In genomic region chr3:194090178-194090555, GRCh38 we compare ENCODE assay signal across 8 cellular contexts. TPM values are rescaled to one million over a fixed set of nuclear protein-coding genes. Genes with fewer than 3 reads are reported as not detected.
A peak's percentile ranks its signal among the peaks of the same experiment; 100 is the strongest.
DNase-seq lines count a peak whose midpoint lies in the region; ATAC-seq, FAIRE-seq and TF ChIP-seq lines count a peak whose summit lies in the region.
"Not testable (repeated sequence)": the region's sequence is repeated elsewhere in the genome, so short reads cannot be mapped to it uniquely, and the experiment has no call there.

No MANE protein-coding gene starts in this region.

- not testable (repeated sequence) for H3K56ac ChIP-seq in mesendoderm (ENCODE audit: low read length)

- not testable (repeated sequence) for H2BK120ac ChIP-seq in mesendoderm (ENCODE audit: low read depth, low read length)

- CTCF ChIA-PET in A549 (lab: Yijun Ruan, JAX) (interaction anchor here (0.6 to 1.7 kb wide), 4 partner anchors 13 to 359 kb away, joined by 3 to 7 read pairs (median 4); no protein-coding TSS in a partner anchor), MCF 10A (lab: Yijun Ruan, JAX) (interaction anchor here (1.0 to 2.2 kb wide), 3 partner anchors 19 to 309 kb away, joined by 4 to 5 read pairs (median 5); no protein-coding TSS in a partner anchor)

- peak overlapping the region; percentile 83 to 91 for H3K27ac ChIP-seq in A549
- H3K27ac ChIP-seq in HUES64 (ENCODE audit: low read depth, low read length): 0 out of 2 replicates have a peak overlapping the region, but pooled peaks have one; percentile 50
- peak overlapping the region; percentile 70 for H3K27ac ChIP-seq in SJSA1
- H3K27ac ChIP-seq in esophagus muscularis mucosa (replicated peaks in 1 of 4): peak overlapping the region; percentile 47 to 66 (median 60)
- peak overlapping the region; percentile 73 for H3K27ac ChIP-seq in mesendoderm (ENCODE audit: low read depth, low read length)
- peak overlapping the region; percentile 92 for H3K27ac ChIP-seq in smooth muscle cell (ENCODE audit: low read depth)

- not testable (repeated sequence) for H3K23ac ChIP-seq in mesendoderm (ENCODE audit: low read length)

- H4K20me1 ChIP-seq in smooth muscle cell (ENCODE audit: low read depth): not testable (repeated sequence)

- not testable (repeated sequence) for TF ChIP-seq EP300 in A549 (IDR thresholded peaks at IDR 0.05); esophagus muscularis mucosa (IDR thresholded peaks at IDR 0.05)

- H3K79me1 ChIP-seq in mesendoderm (ENCODE audit: low read length): not testable (repeated sequence)

- H3K4ac ChIP-seq in mesendoderm (ENCODE audit: low read depth, low read length): not testable (repeated sequence)

- POLR2A ChIA-PET in A549 (lab: Yijun Ruan, JAX) (interaction anchor here (1.5 kb wide), 2 partner anchors 44 to 87 kb away, joined by 7 to 17 read pairs; no protein-coding TSS in a partner anchor), MCF 10A (lab: Yijun Ruan, JAX) (interaction anchor here (0.8 to 4.7 kb wide), 15 partner anchors 19 to 564 kb away, joined by 3 to 120 read pairs (median 10); partner anchors contain the start of gene HES1)

- H3K4me2 ChIP-seq in A549 (peak overlapping the region; percentile 63), smooth muscle cell (peak overlapping the region; percentile 82)
- not testable (repeated sequence) for H3K4me2 ChIP-seq in mesendoderm (ENCODE audit: low read length)

- H3K9me3 Mint-ChIP-seq in MCF 10A (ENCODE audit: unreplicated experiment): not testable (repeated sequence)

- H3K36me3 ChIP-seq in ES-I3 (ENCODE audit: insufficient read depth, low read length); HUES64 (ENCODE audit: insufficient read depth, low read length); SJSA1; esophagus muscularis mucosa; mesendoderm (ENCODE audit: control insufficient read depth, insufficient read depth, low read length); smooth muscle cell (ENCODE audit: low read depth): not testable (repeated sequence)

- peaks cover 22% of the 10 kb centered on the region for H3F3A ChIP-seq in smooth muscle cell (ENCODE audit: low read depth)

- H3K4me1 Mint-ChIP-seq in MCF 10A (ENCODE audit: insufficient read depth, unreplicated experiment): peaks cover 25% of the 10 kb centered on the region

- H3K4me1 ChIP-seq in A549 (peaks cover 41% of the 10 kb centered on the region), ES-I3 (ENCODE audit: insufficient read depth, low read length) (peaks cover 46% of the 10 kb centered on the region), HUES64 (ENCODE audit: insufficient read depth, low read length) (peaks cover 33% of the 10 kb centered on the region), SJSA1 (replicated peaks) (peaks cover 57% of the 10 kb centered on the region), esophagus muscularis mucosa (peaks cover 11 to 38% (median 30%) of the 10 kb centered on the region in 4 donors), mesendoderm (ENCODE audit: control insufficient read depth, low read depth, low read length) (peaks cover 11% of the 10 kb centered on the region), smooth muscle cell (ENCODE audit: low read depth) (peaks cover 57% of the 10 kb centered on the region)

- ATAC-seq in A549: not testable (repeated sequence)

- TF ChIP-seq CTCF in A549 (IDR thresholded peaks at IDR 0.05); MCF 10A (IDR thresholded peaks at IDR 0.05; ENCODE audit: unreplicated experiment); esophagus muscularis mucosa (IDR thresholded peaks at IDR 0.05); smooth muscle cell (IDR thresholded peaks at IDR 0.05; ENCODE audit: borderline replicate concordance, insufficient read depth, poor library complexity, severe bottlenecking): not testable (repeated sequence)

- not testable (repeated sequence) for H3K36me3 Mint-ChIP-seq in MCF 10A (ENCODE audit: insufficient read depth, unreplicated experiment)

- not testable (repeated sequence) for H2BK5ac ChIP-seq in mesendoderm (ENCODE audit: low read length)

- H2BK15ac ChIP-seq in mesendoderm (replicated peaks; ENCODE audit: low read depth): not testable (repeated sequence)

- H3K79me2 ChIP-seq in mesendoderm (ENCODE audit: control insufficient read depth, insufficient read depth, low read length); smooth muscle cell (ENCODE audit: low read depth): not testable (repeated sequence)

- not testable (repeated sequence) for DNase-seq in A549 (ENCODE audit: low read depth in 1 of 2, low spot score in 1 of 2); SJSA1 (ENCODE audit: low read depth in 1 of 2, low spot score in 2 of 2); MCF 10A (ENCODE audit: unreplicated experiment); esophagus muscularis mucosa (ENCODE audit: extremely low spot score); mesendoderm; smooth muscle cell (lab: John Stamatoyannopoulos, UW; ENCODE audit: unreplicated experiment)

- not testable (repeated sequence) for H2AFZ ChIP-seq in smooth muscle cell (ENCODE audit: low read depth)

- H3K4me3 ChIP-seq in A549; HUES64 (ENCODE audit: low read length); SJSA1; esophagus muscularis mucosa; mesendoderm (ENCODE audit: low read length); smooth muscle cell: not testable (repeated sequence)

- H3K27ac Mint-ChIP-seq in MCF 10A (ENCODE audit: low read depth, unreplicated experiment): peak overlapping the region; percentile 89

- H2AK5ac ChIP-seq in mesendoderm (ENCODE audit: low read length): not testable (repeated sequence)

- TF ChIP-seq POLR2A in A549 (IDR thresholded peaks at IDR 0.05; ENCODE audit: low read length); esophagus muscularis mucosa (IDR thresholded peaks at IDR 0.05; ENCODE audit: low read depth): not testable (repeated sequence)

- intact Hi-C loops in MCF 10A (cut with micrococcal nuclease): loop anchor here (5.0 kb wide), 1 partner anchor 88 kb away; no protein-coding TSS in a partner anchor
- intact Hi-C loops in esophagus muscularis mucosa (cut with DNase I): not testable (repeated sequence)

- H3K27me3 ChIP-seq in HUES64 (ENCODE audit: insufficient read depth, low read length); SJSA1 (replicated peaks); esophagus muscularis mucosa; mesendoderm (ENCODE audit: insufficient read depth, low read length, poor library complexity); smooth muscle cell (ENCODE audit: low read depth): not testable (repeated sequence)

- not testable (repeated sequence) for H3K27me3 Mint-ChIP-seq in MCF 10A (ENCODE audit: insufficient read depth, unreplicated experiment)

- WGBS in A549 (ENCODE audit: missing lambda C conversion rate): 96% methylated on average over 10 of the region's 10 CpGs
- WGBS in HUES64: 94% methylated on average over 10 of the region's 10 CpGs
- WGBS in esophagus muscularis mucosa: 92% methylated on average over 10 of the region's 10 CpGs
- WGBS in mesendoderm (ENCODE audit: extremely low coverage, insufficient coverage, low lambda C conversion rate): no CpG with 5 or more reads among the region's 10 CpGs
- WGBS in smooth muscle cell (ENCODE audit: low lambda C conversion rate): 87% methylated on average over 10 of the region's 10 CpGs

- BruUV-seq in MCF 10A (replicated peaks; lab: Mats Ljungman, UMichigan): TSS peak; percentile 33

- not testable (repeated sequence) for H4K5ac ChIP-seq in mesendoderm (ENCODE audit: low read length)

- peak overlapping the region; percentile 15; the same call in 1 of the 2 replicates for H3K9ac ChIP-seq in ES-I3 (ENCODE audit: low read depth, low read length)
- H3K9ac ChIP-seq in HUES64 (ENCODE audit: low read depth, low read length); mesendoderm (ENCODE audit: low read length): not testable (repeated sequence)
- peak overlapping the region; percentile 76 for H3K9ac ChIP-seq in smooth muscle cell (ENCODE audit: low read depth)

- H3K9me3 ChIP-seq in A549; ES-I3 (ENCODE audit: control insufficient read depth, insufficient read depth, low read length); HUES64 (ENCODE audit: insufficient read depth, low read depth, low read length); SJSA1 (replicated peaks); esophagus muscularis mucosa; smooth muscle cell (replicated peaks; ENCODE audit: low read depth): not testable (repeated sequence)

- H3K18ac ChIP-seq in mesendoderm (ENCODE audit: low read length): peak overlapping the region; percentile 69

- H4K8ac ChIP-seq in mesendoderm (ENCODE audit: low read depth, low read length): not testable (repeated sequence)

- not testable (repeated sequence) for FAIRE-seq in A549 (lab: Jason Lieb, UNC)

- H3K4me3 Mint-ChIP-seq in MCF 10A (ENCODE audit: unreplicated experiment): not testable (repeated sequence)

- TF ChIP-seq RAD21 in A549 (conservative IDR thresholded peaks at IDR 0.05 in 1 of 2, IDR thresholded peaks at IDR 0.05 in 1 of 2): not testable (repeated sequence)

RNA-seq across cellular contexts. Expression of gene HES1, which starts 45.8 kb away (rescaled TPM):
- 34.5 and 66.6 TPM in 2 replicates for polyA plus RNA-seq in A549 (2011; rRNA removed)
- polyA plus RNA-seq in A549 (2012; cell fraction: cytosol; rRNA removed): 65.0 and 95.5 TPM in 2 replicates
- 226 and 239 TPM in 2 replicates for polyA plus RNA-seq in A549 (2012; cell fraction: nucleus; rRNA removed)
- 6.1 to 8.5 TPM (median 8.3 TPM) in 3 replicates for polyA plus RNA-seq in A549 (2017; fragmentation: RNase III; extraction: RNeasy Plus Mini Kit Qiagen cat#74134 plus additional on column Dnase treatment)
- polyA minus RNA-seq in A549 (2011; rRNA and poly(A)+ RNA removed): 34.8 and 42.3 TPM in 2 replicates
- polyA plus RNA-seq in HUES64 (2013, experiment 1 of 2): 22.4 TPM
- 26.6 TPM for polyA plus RNA-seq in HUES64 (2013, experiment 2 of 2)
- total RNA-seq in SJSA1 (2014; rRNA removed; shearing (Covaris generic)): 39.2 and 44.1 TPM in 2 replicates
- 34.6 and 37.8 TPM in 2 replicates for total RNA-seq in MCF 10A (2022)
- total RNA-seq in esophagus muscularis mucosa: 10 to 100 TPM; 12.0 to 32.3 (median 26.9) TPM
- 44.3 TPM for polyA plus RNA-seq in mesendoderm (2013, experiment 1 of 2)
- 42.6 TPM for polyA plus RNA-seq in mesendoderm (2013, experiment 2 of 2)
- total RNA-seq in smooth muscle cell: 69.5 and 96.8 TPM in 2 replicates
- polyA plus RNA-seq in smooth muscle cell: 52.0 and 59.9 TPM in 2 replicates
